Comparison of ENCODE assay signal across 9 cellular contexts in genomic region chr2:189763908-189764661, GRCh38. TPM values are rescaled to one million over a fixed set of nuclear protein-coding genes. Genes with fewer than 3 reads are reported as not detected.
DNase-seq lines count a peak whose midpoint lies in the region; ATAC-seq, FAIRE-seq and TF ChIP-seq lines count a peak whose summit lies in the region.
"Had no signal": no experiment of that assay in that cellular context is flagged by ENCODE, and none has a peak within 500 bp of the region (broad histone marks: within the 10 kb centered on the region; RNA-seq: fewer than 3 reads in every experiment).

No MANE protein-coding gene starts in this region.

- H3K4me1 ChIP-seq in HUES64 (ENCODE audit: insufficient read depth, low read length) = peaks cover 6% of the 10 kb centered on the region; the same call in 1 of the 2 replicates

- H3K36me3 ChIP-seq in HUES64 (ENCODE audit: insufficient read depth, low read length) = peaks cover 23% of the 10 kb centered on the region

- H3K9ac ChIP-seq in HUES64 (ENCODE audit: low read depth, low read length) = peak overlapping the region; percentile 90; the same call in 1 of the 2 replicates

- no peak for ATAC-seq in GM21529 (IDR thresholded peaks at IDR 0.05; ENCODE audit: unreplicated experiment)

- TF ChIP-seq CTCF in D721Med (IDR thresholded peaks at IDR 0.05; ENCODE audit: insufficient read depth, missing control alignments) = peak; percentile 32

- no peak overlapping the region for H3K27ac ChIP-seq in HUES64 (ENCODE audit: low read depth, low read length)

- peaks cover 21% of the 10 kb centered on the region for H3K36me3 Mint-ChIP-seq in activated T-helper 2 cell treated with anti-CD3 and anti-CD28 coated beads, Interferon-gamma antibody, Interleukin-2, Interleukin-4, amounts not matched to agents 10 μg/mL and 5 μg/mL and 100 μg/mL, durations not matched to agents 14 hours and 24 hours and 36 hours (ENCODE audit: low read depth)

- WGBS in HUES64 = 91% methylated on average over 4 of the region's 4 CpGs

- FAIRE-seq in D721Med (lab: Jason Lieb, UNC) = peak; percentile 89

- intact Hi-C loops in activated T-helper 2 cell treated with anti-CD3 and anti-CD28 coated beads, Interferon-gamma antibody, Interleukin-2, Interleukin-4, amounts not matched to agents 10 μg/mL and 5 μg/mL and 100 μg/mL, durations not matched to agents 14 hours and 24 hours and 36 hours (cut with micrococcal nuclease) = loop anchor here (5.0 kb wide), 2 partner anchors 322 to 553 kb away; partner anchors contain the start of genes HIBCH and WDR75

- peak overlapping the region; percentile 78 for H3K4me3 ChIP-seq in HUES64 (ENCODE audit: low read length)

- H3K9me3 Mint-ChIP-seq in activated T-helper 2 cell treated with anti-CD3 and anti-CD28 coated beads, Interferon-gamma antibody, Interleukin-2, Interleukin-4, amounts not matched to agents 10 μg/mL and 5 μg/mL and 100 μg/mL, durations not matched to agents 14 hours and 24 hours and 36 hours = no peaks in the 10 kb centered on the region

- peak overlapping the region; percentile 92 for H3K4me3 Mint-ChIP-seq in activated T-helper 2 cell treated with anti-CD3 and anti-CD28 coated beads, Interferon-gamma antibody, Interleukin-2, Interleukin-4, amounts not matched to agents 10 μg/mL and 5 μg/mL and 100 μg/mL, durations not matched to agents 14 hours and 24 hours and 36 hours (ENCODE audit: low read depth)

- H3K27me3 Mint-ChIP-seq in activated T-helper 2 cell treated with anti-CD3 and anti-CD28 coated beads, Interferon-gamma antibody, Interleukin-2, Interleukin-4, amounts not matched to agents 10 μg/mL and 5 μg/mL and 100 μg/mL, durations not matched to agents 14 hours and 24 hours and 36 hours (ENCODE audit: low read depth) = no peaks in the 10 kb centered on the region

- no peak overlapping the region for H3K27ac Mint-ChIP-seq in activated T-helper 2 cell treated with anti-CD3 and anti-CD28 coated beads, Interferon-gamma antibody, Interleukin-2, Interleukin-4, amounts not matched to agents 10 μg/mL and 5 μg/mL and 100 μg/mL, durations not matched to agents 14 hours and 24 hours and 36 hours

- DNase-seq in D721Med (ENCODE audit: insufficient read length, low spot score) = no peak
- DNase-seq in activated T-helper 2 cell treated with anti-CD3 and anti-CD28 coated beads, Interferon-gamma antibody, Interleukin-2, Interleukin-4, amounts not matched to agents 10 μg/mL and 5 μg/mL and 100 μg/mL, durations not matched to agents 14 hours and 24 hours and 36 hours (ENCODE audit: low spot score) = no peak
- peak; percentile 39 for DNase-seq in myocyte (ENCODE audit: low read depth)
- DNase-seq in effector CD8-positive, alpha-beta T cell (lab: John Stamatoyannopoulos, UW) = no peak
- DNase-seq in stimulated activated CD8-positive, alpha-beta memory T cell treated with anti-CD3 and anti-CD28 coated beads, Interleukin-4, amount 100 ng/mL, for 48 hours = no peak
- no peak for DNase-seq in GOT3 (lab: John Stamatoyannopoulos, UW)
- DNase-seq: NCI-H1436 treated with DMSO at 0.1 percent for 48 hours had no signal

- no peaks in the 10 kb centered on the region for H3K27me3 ChIP-seq in HUES64 (ENCODE audit: insufficient read depth, low read length)

- H3K9me3 ChIP-seq in HUES64 (ENCODE audit: insufficient read depth, low read depth, low read length) = no peaks in the 10 kb centered on the region

- peaks cover 12% of the 10 kb centered on the region for H3K4me1 Mint-ChIP-seq in activated T-helper 2 cell treated with anti-CD3 and anti-CD28 coated beads, Interferon-gamma antibody, Interleukin-2, Interleukin-4, amounts not matched to agents 10 μg/mL and 5 μg/mL and 100 μg/mL, durations not matched to agents 14 hours and 24 hours and 36 hours (ENCODE audit: low read depth)

RNA-seq across cellular contexts. Expression of gene OSGEPL1, which starts 1.5 kb away (rescaled TPM):
- polyA plus RNA-seq in HUES64 (2013, experiment 1 of 2) = 10.7 TPM
- polyA plus RNA-seq in HUES64 (2013, experiment 2 of 2) = 18.0 TPM
- total RNA-seq in activated T-helper 2 cell treated with anti-CD3 and anti-CD28 coated beads, Interferon-gamma antibody, Interleukin-2, Interleukin-4, amounts not matched to agents 10 μg/mL and 5 μg/mL and 100 μg/mL, durations not matched to agents 14 hours and 24 hours and 36 hours = 9.7 and 11.6 TPM in 2 replicates
- 11.9 and 13.7 TPM in 2 replicates for total RNA-seq in myocyte
- 8.0 TPM for polyA plus RNA-seq in myocyte (2012)

RNA-seq across cellular contexts. Expression of gene ORMDL1, which starts 20.1 kb away (rescaled TPM):
- polyA plus RNA-seq in HUES64 (2013, experiment 1 of 2) = 63.5 TPM
- polyA plus RNA-seq in HUES64 (2013, experiment 2 of 2) = 48.8 TPM
- 68.8 and 72.1 TPM in 2 replicates for total RNA-seq in activated T-helper 2 cell treated with anti-CD3 and anti-CD28 coated beads, Interferon-gamma antibody, Interleukin-2, Interleukin-4, amounts not matched to agents 10 μg/mL and 5 μg/mL and 100 μg/mL, durations not matched to agents 14 hours and 24 hours and 36 hours
- 92.1 and 96.4 TPM in 2 replicates for total RNA-seq in myocyte
- polyA plus RNA-seq in myocyte (2012) = 60.3 TPM

RNA-seq across cellular contexts. Expression of gene PMS1, which starts 20.2 kb away (rescaled TPM):
- 33.9 TPM for polyA plus RNA-seq in HUES64 (2013, experiment 1 of 2)
- polyA plus RNA-seq in HUES64 (2013, experiment 2 of 2) = 38.5 TPM
- total RNA-seq in activated T-helper 2 cell treated with anti-CD3 and anti-CD28 coated beads, Interferon-gamma antibody, Interleukin-2, Interleukin-4, amounts not matched to agents 10 μg/mL and 5 μg/mL and 100 μg/mL, durations not matched to agents 14 hours and 24 hours and 36 hours = 57.0 and 58.7 TPM in 2 replicates
- total RNA-seq in myocyte = 34.1 and 34.2 TPM in 2 replicates
- polyA plus RNA-seq in myocyte (2012) = 9.9 TPM
